1 cellular context compared by ENCODE assay signal in the genomic region with DNA sequence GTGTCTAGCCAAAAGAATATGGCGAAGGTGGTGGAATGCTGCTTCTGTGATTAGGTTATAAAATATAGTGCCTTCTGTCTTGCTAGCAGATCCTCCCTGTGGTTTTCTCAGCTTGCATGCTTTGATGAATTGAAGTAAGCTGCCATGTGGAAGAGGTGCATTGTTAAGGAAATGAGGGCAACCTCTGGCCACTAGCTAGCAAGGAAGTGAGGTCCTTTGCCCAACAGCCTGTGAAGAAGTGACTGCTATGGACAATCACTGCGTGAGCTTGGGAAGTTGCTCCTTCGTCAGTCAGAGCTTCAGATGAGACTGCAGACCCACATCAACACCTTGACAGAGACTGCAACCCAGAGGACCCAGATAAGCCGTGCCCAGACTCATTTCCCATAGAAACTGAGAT.
TF ChIP-seq lines count a peak whose summit lies in the region.

No MANE protein-coding gene starts in this region.

TF ChIP-seq in WTC11, 78 proteins besides CTCF, POLR2A, EP300 and RAD21 (continued from another document):
- TF ChIP-seq, protein P1, sequence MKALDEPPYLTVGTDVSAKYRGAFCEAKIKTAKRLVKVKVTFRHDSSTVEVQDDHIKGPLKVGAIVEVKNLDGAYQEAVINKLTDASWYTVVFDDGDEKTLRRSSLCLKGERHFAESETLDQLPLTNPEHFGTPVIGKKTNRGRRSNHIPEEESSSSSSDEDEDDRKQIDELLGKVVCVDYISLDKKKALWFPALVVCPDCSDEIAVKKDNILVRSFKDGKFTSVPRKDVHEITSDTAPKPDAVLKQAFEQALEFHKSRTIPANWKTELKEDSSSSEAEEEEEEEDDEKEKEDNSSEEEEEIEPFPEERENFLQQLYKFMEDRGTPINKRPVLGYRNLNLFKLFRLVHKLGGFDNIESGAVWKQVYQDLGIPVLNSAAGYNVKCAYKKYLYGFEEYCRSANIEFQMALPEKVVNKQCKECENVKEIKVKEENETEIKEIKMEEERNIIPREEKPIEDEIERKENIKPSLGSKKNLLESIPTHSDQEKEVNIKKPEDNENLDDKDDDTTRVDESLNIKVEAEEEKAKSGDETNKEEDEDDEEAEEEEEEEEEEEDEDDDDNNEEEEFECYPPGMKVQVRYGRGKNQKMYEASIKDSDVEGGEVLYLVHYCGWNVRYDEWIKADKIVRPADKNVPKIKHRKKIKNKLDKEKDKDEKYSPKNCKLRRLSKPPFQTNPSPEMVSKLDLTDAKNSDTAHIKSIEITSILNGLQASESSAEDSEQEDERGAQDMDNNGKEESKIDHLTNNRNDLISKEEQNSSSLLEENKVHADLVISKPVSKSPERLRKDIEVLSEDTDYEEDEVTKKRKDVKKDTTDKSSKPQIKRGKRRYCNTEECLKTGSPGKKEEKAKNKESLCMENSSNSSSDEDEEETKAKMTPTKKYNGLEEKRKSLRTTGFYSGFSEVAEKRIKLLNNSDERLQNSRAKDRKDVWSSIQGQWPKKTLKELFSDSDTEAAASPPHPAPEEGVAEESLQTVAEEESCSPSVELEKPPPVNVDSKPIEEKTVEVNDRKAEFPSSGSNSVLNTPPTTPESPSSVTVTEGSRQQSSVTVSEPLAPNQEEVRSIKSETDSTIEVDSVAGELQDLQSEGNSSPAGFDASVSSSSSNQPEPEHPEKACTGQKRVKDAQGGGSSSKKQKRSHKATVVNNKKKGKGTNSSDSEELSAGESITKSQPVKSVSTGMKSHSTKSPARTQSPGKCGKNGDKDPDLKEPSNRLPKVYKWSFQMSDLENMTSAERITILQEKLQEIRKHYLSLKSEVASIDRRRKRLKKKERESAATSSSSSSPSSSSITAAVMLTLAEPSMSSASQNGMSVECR (CRISPR knock-in tag; IDR thresholded peaks at IDR 0.05; ENCODE audit: borderline replicate concordance) = no peak
- TF ChIP-seq SMAD3 (CRISPR knock-in tag; IDR thresholded peaks at IDR 0.05; ENCODE audit: borderline replicate concordance) = no peak
- TF ChIP-seq, protein P2, sequence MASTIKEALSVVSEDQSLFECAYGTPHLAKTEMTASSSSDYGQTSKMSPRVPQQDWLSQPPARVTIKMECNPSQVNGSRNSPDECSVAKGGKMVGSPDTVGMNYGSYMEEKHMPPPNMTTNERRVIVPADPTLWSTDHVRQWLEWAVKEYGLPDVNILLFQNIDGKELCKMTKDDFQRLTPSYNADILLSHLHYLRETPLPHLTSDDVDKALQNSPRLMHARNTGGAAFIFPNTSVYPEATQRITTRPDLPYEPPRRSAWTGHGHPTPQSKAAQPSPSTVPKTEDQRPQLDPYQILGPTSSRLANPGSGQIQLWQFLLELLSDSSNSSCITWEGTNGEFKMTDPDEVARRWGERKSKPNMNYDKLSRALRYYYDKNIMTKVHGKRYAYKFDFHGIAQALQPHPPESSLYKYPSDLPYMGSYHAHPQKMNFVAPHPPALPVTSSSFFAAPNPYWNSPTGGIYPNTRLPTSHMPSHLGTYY (CRISPR knock-in tag; IDR thresholded peaks at IDR 0.05) = no peak
- TF ChIP-seq, protein P3, sequence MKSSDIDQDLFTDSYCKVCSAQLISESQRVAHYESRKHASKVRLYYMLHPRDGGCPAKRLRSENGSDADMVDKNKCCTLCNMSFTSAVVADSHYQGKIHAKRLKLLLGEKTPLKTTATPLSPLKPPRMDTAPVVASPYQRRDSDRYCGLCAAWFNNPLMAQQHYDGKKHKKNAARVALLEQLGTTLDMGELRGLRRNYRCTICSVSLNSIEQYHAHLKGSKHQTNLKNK (CRISPR knock-in tag; IDR thresholded peaks at IDR 0.05) = no peak
- TF ChIP-seq NFE2L1 (CRISPR knock-in tag; IDR thresholded peaks at IDR 0.05) = no peak
- no peak for TF ChIP-seq ZNF121 (CRISPR knock-in tag; IDR thresholded peaks at IDR 0.05)
- TF ChIP-seq NFYB (CRISPR knock-in tag; conservative IDR thresholded peaks at IDR 0.05; ENCODE audit: low read depth) = no peak
- TF ChIP-seq GRHL2 (CRISPR knock-in tag; IDR thresholded peaks at IDR 0.05; ENCODE audit: insufficient replicate concordance, severe bottlenecking) = no peak
- TF ChIP-seq FOXP1 (CRISPR knock-in tag; IDR thresholded peaks at IDR 0.05; ENCODE audit: borderline replicate concordance) = no peak
- no peak for TF ChIP-seq TEAD4 (CRISPR knock-in tag; IDR thresholded peaks at IDR 0.05)
- TF ChIP-seq CREB1 (CRISPR knock-in tag; IDR thresholded peaks at IDR 0.05) = no peak
